Comparison of ENCODE assay signal across 1 cellular context in the genomic region with DNA sequence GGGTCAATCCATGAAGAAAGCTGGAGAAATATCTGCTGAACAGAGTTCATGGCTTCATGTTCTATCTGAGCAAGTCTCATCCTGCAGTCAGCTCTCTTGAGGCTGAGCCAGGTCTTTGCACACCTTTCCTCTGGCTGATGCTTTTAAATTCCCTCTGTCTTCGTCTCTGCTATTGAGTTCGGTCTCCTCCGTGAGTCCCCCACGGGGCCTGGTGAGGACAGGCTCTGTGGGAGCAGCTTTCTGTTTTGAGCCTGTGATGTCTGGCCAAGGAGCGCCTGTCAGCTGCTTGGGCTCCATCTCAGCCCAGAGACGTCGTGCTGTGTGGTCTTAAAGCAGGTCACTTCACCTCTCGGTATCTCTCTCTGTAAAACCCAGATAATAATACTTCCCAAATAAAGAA. TPM values are rescaled to one million over a fixed set of nuclear protein-coding genes. Genes with fewer than 3 reads are reported as not detected.
"Had no signal": no experiment of that assay in that cellular context is flagged by ENCODE, and none has a peak within 500 bp of the region (broad histone marks: within the 10 kb centered on the region; RNA-seq: fewer than 3 reads in every experiment).

No MANE protein-coding gene starts in this region.

RNA-seq across cellular contexts. Expression of a gene that starts 55.9 kb away (rescaled TPM):
- polyA plus RNA-seq: IgD-negative memory B cell had no signal
